Comparison of ENCODE assay signal across 1 cellular context in genomic region chr15:70299931-70300858, GRCh38.
TF ChIP-seq lines count a peak whose summit lies in the region.

No MANE protein-coding gene starts in this region.

TF ChIP-seq in WTC11, 78 proteins besides CTCF, POLR2A, EP300 and RAD21 (continued from another document):
- TF ChIP-seq E2F4 (CRISPR knock-in tag; IDR thresholded peaks at IDR 0.05; ENCODE audit: borderline replicate concordance, low read depth) (no peak), ZNF425 (CRISPR knock-in tag; conservative IDR thresholded peaks at IDR 0.05) (no peak), MXD4 (CRISPR knock-in tag; IDR thresholded peaks at IDR 0.05; ENCODE audit: borderline replicate concordance) (no peak), CREM (CRISPR knock-in tag; IDR thresholded peaks at IDR 0.05) (no peak), ATF6 (CRISPR knock-in tag; IDR thresholded peaks at IDR 0.05) (no peak), KAT7 (CRISPR knock-in tag; IDR thresholded peaks at IDR 0.05; ENCODE audit: borderline replicate concordance) (no peak)
